22 cellular contexts compared by ENCODE assay signal in genomic region chr9:133583111-133583510, GRCh38. TPM values are rescaled to one million over a fixed set of nuclear protein-coding genes. Genes with fewer than 3 reads are reported as not detected.
A peak's percentile ranks its signal among the peaks of the same experiment; 100 is the strongest.
DNase-seq lines count a peak whose midpoint lies in the region; ATAC-seq and TF ChIP-seq lines count a peak whose summit lies in the region.
"Had no signal": no experiment of that assay in that cellular context is flagged by ENCODE, and none has a peak within 500 bp of the region (broad histone marks: within the 10 kb centered on the region; RNA-seq: fewer than 3 reads in every experiment).

No MANE protein-coding gene starts in this region.

- no peaks in the 10 kb centered on the region for H3K9me3 ChIP-seq in right cardiac atrium (ENCODE audit: control insufficient read depth, low read length)
- no peaks in the 10 kb centered on the region for H3K9me3 ChIP-seq in ovary
- H3K9me3 ChIP-seq: Peyer's patch, SJSA1 had no signal

- no peak for TF ChIP-seq CTCF in ovary (IDR thresholded peaks at IDR 0.05)

- no peak overlapping the region for H3K4me3 ChIP-seq in right cardiac atrium (ENCODE audit: low read length)
- no peak overlapping the region for H3K4me3 ChIP-seq in ovary
- H3K4me3 ChIP-seq: GM23338, Peyer's patch, SJSA1 had no signal

- no peaks in the 10 kb centered on the region for H3K36me3 Mint-ChIP-seq in naive thymus-derived CD8-positive, alpha-beta T cell
- H3K36me3 Mint-ChIP-seq: CD14-positive monocyte had no signal

- POLR2A ChIA-PET in naive thymus-derived CD8-positive, alpha-beta T cell (lab: Charles Lee), result no interaction called here

- no peak for TF ChIP-seq POLR2A in ovary (IDR thresholded peaks at IDR 0.05)

- H3K4me1 Mint-ChIP-seq in naive thymus-derived CD8-positive, alpha-beta T cell, result peaks cover 6 to 22% (median 17%) of the 10 kb centered on the region in 4 donors
- H3K4me1 Mint-ChIP-seq: CD14-positive monocyte had no signal

- ATAC-seq in left ventricle myocardium superior (no peak), right cardiac atrium (no peak), HG03521 (IDR thresholded peaks at IDR 0.05; ENCODE audit: unreplicated experiment) (no peak)
- ATAC-seq in naive thymus-derived CD8-positive, alpha-beta T cell, result no peak
- ATAC-seq: GM23338 had no signal

- H3K27me3 Mint-ChIP-seq in naive thymus-derived CD8-positive, alpha-beta T cell, result peaks cover 25 to 75% (median 32%) of the 10 kb centered on the region in 5 donors

- intact Hi-C loops in left ventricle myocardium superior (cut with micrococcal nuclease) (no loop called here), cardiac septum (cut with DNase I) (loop anchor here (5.0 kb wide), 1 partner anchor 99 kb away; no protein-coding TSS in a partner anchor), right cardiac atrium (cut with DNase I) (loop anchor here in 1 of 4 donors (5.0 kb wide), 1 partner anchor 46 kb away; no protein-coding TSS in a partner anchor), ovary (cut with DNase I) (loop anchor here in 1 of 4 donors (10.0 kb wide), 1 partner anchor 132 kb away; no protein-coding TSS in a partner anchor)

- peaks cover 0 to 2% (median 0%) of the 10 kb centered on the region in 9 donors for H3K9me3 Mint-ChIP-seq in naive thymus-derived CD8-positive, alpha-beta T cell

- H3K36me3 ChIP-seq in ovary, result no peaks in the 10 kb centered on the region
- H3K36me3 ChIP-seq: Peyer's patch, SJSA1 had no signal

- TF ChIP-seq EP300 in ovary (IDR thresholded peaks at IDR 0.05), result no peak

- no peak overlapping the region for H3K27ac Mint-ChIP-seq in naive thymus-derived CD8-positive, alpha-beta T cell
- H3K27ac Mint-ChIP-seq: CD14-positive monocyte, GM23338 had no signal

- H3K4me1 ChIP-seq in right cardiac atrium (ENCODE audit: control insufficient read depth, insufficient read depth, low read length) (peaks cover 7% of the 10 kb centered on the region), ovary (ENCODE audit: insufficient read depth) (peaks cover 4% of the 10 kb centered on the region)
- H3K4me1 ChIP-seq: SJSA1 had no signal

- H3K27me3 ChIP-seq in right cardiac atrium (ENCODE audit: control insufficient read depth, insufficient read depth) (no peaks in the 10 kb centered on the region), ovary (no peaks in the 10 kb centered on the region)
- H3K27me3 ChIP-seq: Peyer's patch had no signal

- WGBS in right cardiac atrium, result 59% methylated on average over 3 of the region's 3 CpGs
- 80 to 93% (median 87%) methylated on average over 3 of the region's 3 CpGs for WGBS in ovary, 3 donors

- peak; percentile 30 for DNase-seq in left ventricle myocardium superior
- DNase-seq in cardiac septum (ENCODE audit: low spot score), result no peak
- DNase-seq in right cardiac atrium, result peak; percentile 30 to 65 (median 65)
- no peak for DNase-seq in ovary
- no peak for DNase-seq in NCI-H526 treated with DMSO at 0.1 percent for 48 hours (lab: John Stamatoyannopoulos, UW)
- DNase-seq in naive thymus-derived CD8-positive, alpha-beta T cell, result no peak
- DNase-seq: AML-193; GDM1; MM.1S; NCI-H1048; NCI-H1436; NCI-H187 treated with DMSO at 0.1 percent for 48 hours; NCI-H2107; NK-92 treated with Interleukin-12 subunit alpha and Interleukin-12 subunit beta, amount 100 ng/mL, for 24 hours; Peyer's patch had no signal

- no peak overlapping the region for H3K4me3 Mint-ChIP-seq in naive thymus-derived CD8-positive, alpha-beta T cell
- H3K4me3 Mint-ChIP-seq: CD14-positive monocyte, GM23338 had no signal

- H3K27ac ChIP-seq in right cardiac atrium (ENCODE audit: low read length), result peak overlapping the region; percentile 31
- H3K27ac ChIP-seq in ovary, result peak overlapping the region; percentile 28 to 88
- H3K27ac ChIP-seq: Peyer's patch, SJSA1 had no signal

RNA-seq across cellular contexts. Expression of gene FAM163B, which starts 26.1 kb away (rescaled TPM):
- total RNA-seq in left ventricle myocardium superior, result not detected
- not detected for total RNA-seq in cardiac septum
- total RNA-seq in right cardiac atrium, result 1 to 10 TPM; 1.2 to 5.4 (median 1.4) TPM
- polyA plus RNA-seq in right cardiac atrium, result 2.0 TPM
- under 1 TPM in 1 of 7 donors, not detected in 6; 0.30 TPM for total RNA-seq in ovary
- polyA plus RNA-seq in ovary, result under 1 TPM in 1 of 2 donors, not detected in 1; 0.21 TPM
- total RNA-seq in naive thymus-derived CD8-positive, alpha-beta T cell, result not detected
- not detected for polyA plus RNA-seq in naive thymus-derived CD8-positive, alpha-beta T cell
- total RNA-seq: A172, LHCN-M2, Peyer's patch, SJSA1 had no signal
- polyA plus RNA-seq: AG04450, CD14-positive monocyte had no signal

RNA-seq across cellular contexts. Expression of gene ADAMTSL2, which starts 48.6 kb away (rescaled TPM):
- total RNA-seq in left ventricle myocardium superior (5.1 TPM), cardiac septum (9.6 TPM), right cardiac atrium (10 to 100 TPM; 30.3 to 90.2 (median 47.1) TPM), ovary (10 to 100 TPM in 1 of 7 donors, 1 to 10 TPM in 6; 1.3 to 18.5 (median 1.9) TPM)
- polyA plus RNA-seq in right cardiac atrium (37.3 TPM), ovary (1 to 10 TPM in 1 of 2 donors, under 1 TPM in 1; 0.27 to 1.9 TPM)
- under 1 TPM; 0.44 to 0.66 TPM for total RNA-seq in naive thymus-derived CD8-positive, alpha-beta T cell
- under 1 TPM in 2 of 3 donors, not detected in 1; 0.03 to 0.14 TPM for polyA plus RNA-seq in naive thymus-derived CD8-positive, alpha-beta T cell
- total RNA-seq: LHCN-M2, SJSA1 had no signal
- polyA plus RNA-seq: AG04450, CD14-positive monocyte had no signal

RNA-seq across cellular contexts. Expression of gene DBH, which starts 53.1 kb away (rescaled TPM):
- total RNA-seq in left ventricle myocardium superior, result not detected
- total RNA-seq in cardiac septum, result not detected
- total RNA-seq in right cardiac atrium, result under 1 TPM in 2 of 4 donors, not detected in 2; 0.09 to 0.14 TPM
- 0.05 TPM for polyA plus RNA-seq in right cardiac atrium
- total RNA-seq in ovary, result not detected
- under 1 TPM in 1 of 2 donors, not detected in 1; 0.28 TPM for polyA plus RNA-seq in ovary
- not detected for total RNA-seq in naive thymus-derived CD8-positive, alpha-beta T cell
- polyA plus RNA-seq in naive thymus-derived CD8-positive, alpha-beta T cell, result not detected
- total RNA-seq: A172, LHCN-M2, Peyer's patch, SJSA1 had no signal
- polyA plus RNA-seq: AG04450, CD14-positive monocyte had no signal

RNA-seq across cellular contexts. Expression of gene MYMK, which starts 58.4 kb away (rescaled TPM):
- total RNA-seq in left ventricle myocardium superior (not detected), cardiac septum (not detected), right cardiac atrium (not detected), ovary (not detected)
- polyA plus RNA-seq in right cardiac atrium (not detected), ovary (not detected)
- total RNA-seq in naive thymus-derived CD8-positive, alpha-beta T cell, result not detected
- polyA plus RNA-seq in naive thymus-derived CD8-positive, alpha-beta T cell, result not detected
- total RNA-seq: A172, GM23338, Peyer's patch, SJSA1 had no signal
- polyA plus RNA-seq: AG04450, CD14-positive monocyte, GM23338 had no signal

Comparison
In these comparisons a context has a peak if more than half of its experiments do, and no peak if none do; other contexts are left out.
1. DNase-seq: peak in left ventricle myocardium superior (single experiment) and right cardiac atrium (3 of 3); none in cardiac septum (single experiment), ovary (0 of 5), NCI-H526 treated with DMSO at 0.1 percent for 48 hours (single experiment) and naive thymus-derived CD8-positive, alpha-beta T cell (0 of 10).